Comparison of ENCODE assay signal across 8 cellular contexts in the genomic region with DNA sequence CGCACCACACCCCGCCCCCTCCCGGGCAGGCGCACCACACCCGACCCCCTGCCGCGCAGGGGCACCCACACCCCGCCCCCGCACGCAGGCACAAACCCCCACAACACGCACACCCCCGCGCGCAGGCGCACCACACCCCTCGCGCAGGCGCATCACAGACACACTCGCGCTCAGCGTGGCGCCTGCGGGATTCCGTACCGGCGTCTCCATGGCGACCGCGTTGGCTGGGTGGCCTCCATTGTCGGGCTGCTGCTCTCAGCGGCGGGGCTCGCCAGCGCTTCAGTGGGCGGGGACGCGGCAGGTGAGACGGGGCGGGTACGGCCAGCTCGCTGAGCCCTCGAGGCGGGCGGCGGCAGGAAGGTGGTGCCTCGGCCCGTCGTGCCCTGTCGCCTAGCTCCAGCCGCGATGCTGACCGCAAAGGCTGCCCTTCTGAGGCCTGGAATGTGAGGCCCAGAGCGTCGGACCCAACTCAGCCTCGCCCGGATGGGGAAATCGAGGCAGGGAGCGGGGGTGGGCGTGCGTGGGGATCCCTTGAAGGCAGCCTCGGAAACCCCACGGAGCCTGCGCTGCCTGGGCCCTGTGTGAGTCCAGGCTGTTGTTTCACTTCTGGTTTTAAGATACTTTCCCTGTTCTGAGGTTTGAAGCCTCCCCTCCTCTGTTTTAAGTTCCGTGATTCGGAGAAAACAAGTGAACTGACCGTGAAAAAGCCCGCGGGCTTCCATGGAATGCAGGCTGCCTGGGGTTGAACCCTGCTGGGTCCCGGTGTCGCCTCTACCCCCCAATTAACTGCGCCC. TPM values are rescaled to one million over a fixed set of nuclear protein-coding genes. Genes with fewer than 3 reads are reported as not detected.
DNase-seq lines count a peak whose midpoint lies in the region; ATAC-seq and TF ChIP-seq lines count a peak whose summit lies in the region.

A gene (plus strand): TSS at position 238 of the 794 bp plus-strand sequence. CDS start 1,332 bp downstream, outside the sequence.

- H3K4me2 ChIP-seq in BLaER1, result peak within 1 kb of the TSS; percentile 98

- intact Hi-C loops in colonic mucosa (cut with DNase I), result no loop called here
- intact Hi-C loops in left colon (cut with DNase I, micrococcal nuclease), result no loop called here

- H3K36me3 ChIP-seq in BLaER1 (peaks cover 20% of the 10 kb centered on the region), colonic mucosa (no peaks in the 10 kb centered on the region)

- H3K4me1 ChIP-seq in BLaER1 (peaks cover 59% of the 10 kb centered on the region), colonic mucosa (peaks cover 4% of the 10 kb centered on the region)

- H4K20me1 ChIP-seq in BLaER1, result peaks cover 35% of the 10 kb centered on the region

- no peaks in the 10 kb centered on the region for H3K27me3 ChIP-seq in BLaER1
- no peaks in the 10 kb centered on the region for H3K27me3 ChIP-seq in colonic mucosa

- H3K9ac ChIP-seq in BLaER1, result peak within 1 kb of the TSS; percentile 92
- peak within 1 kb of the TSS; percentile 89 to 94 for H3K9ac ChIP-seq in colonic mucosa (ENCODE audit: low read depth in 2 of 2, low read length in 2 of 2)

- TF ChIP-seq CTCF in colonic mucosa (IDR thresholded peaks at IDR 0.05), result no peak

- DNase-seq in NCI-H524 (lab: John Stamatoyannopoulos, UW) (peak; percentile 58 to 87), colonic mucosa (peak; percentile 99), left colon (peak; percentile 98 to 100)
- DNase-seq in activated CD4-positive, alpha-beta T cell treated with anti-CD3 and anti-CD28 coated beads for 48 hours, result peak; percentile 98
- DNase-seq in stimulated activated CD4-positive, alpha-beta T cell treated with anti-CD3 and anti-CD28 coated beads, Interleukin-1b, Interleukin-23, amount 100 ng/mL, for 24 hours (ENCODE audit: low read depth in 4 of 4, low spot score in 1 of 4), result peak; percentile 98 to 99 (median 98)

- H3K9me3 ChIP-seq in BLaER1 (0 out of 2 replicates have a peak, but pooled peaks cover 4% of the 10 kb centered on the region), colonic mucosa (no peaks in the 10 kb centered on the region)

- H3K4me3 ChIP-seq in BLaER1, result peak within 1 kb of the TSS; percentile 91
- H3K4me3 ChIP-seq in colonic mucosa, result peak within 1 kb of the TSS; percentile 82

- H3K27ac ChIP-seq in BLaER1, result peak within 1 kb of the TSS; percentile 92
- H3K27ac ChIP-seq in colonic mucosa, result peak within 1 kb of the TSS; percentile 77

- peak; percentile 83 for ATAC-seq in GM19328 (IDR thresholded peaks at IDR 0.05; ENCODE audit: unreplicated experiment)
- peak; percentile 62 for ATAC-seq in HG03460 (IDR thresholded peaks at IDR 0.05; ENCODE audit: unreplicated experiment)
- peak; percentile 95 for ATAC-seq in left colon

RNA-seq across cellular contexts. Expression of the gene that starts here (rescaled TPM):
- total RNA-seq in colonic mucosa (1 to 10 TPM; 5.8 to 6.1 TPM), left colon (1 to 10 TPM; 6.5 to 9.2 TPM)

Comparison
In these comparisons a context has a peak if more than half of its experiments do, and no peak if none do; other contexts are left out.
1. Peak in every context shown above with its lines: DNase-seq, ATAC-seq, H3K4me3 ChIP-seq and H3K27ac ChIP-seq.